In genomic region chr5:150217874-150218692, GRCh38 we compare ENCODE assay signal across 8 cellular contexts. TPM values are rescaled to one million over a fixed set of nuclear protein-coding genes. Genes with fewer than 3 reads are reported as not detected.
A peak's percentile ranks its signal among the peaks of the same experiment; 100 is the strongest.
DNase-seq lines count a peak whose midpoint lies in the region; ATAC-seq and TF ChIP-seq lines count a peak whose summit lies in the region.

No MANE protein-coding gene starts in this region.

- DNase-seq in NCI-H1694 (lab: John Stamatoyannopoulos, UW) (peak; percentile 65), T-helper 1 cell (peak; percentile 48 to 73 (median 71)), amniotic epithelial cell (ENCODE audit: low read depth) (peak; percentile 72), left ventricle myocardium superior (peak; percentile 85), sciatic nerve (ENCODE audit: low spot score) (peak; percentile 93)

- ATAC-seq in HG02763 (IDR thresholded peaks at IDR 0.05; ENCODE audit: unreplicated experiment), result peak; percentile 81
- peak; percentile 86 for ATAC-seq in left ventricle myocardium superior
- peak; percentile 91 for ATAC-seq in sciatic nerve
- ATAC-seq in GM19397 (IDR thresholded peaks at IDR 0.05; ENCODE audit: unreplicated experiment), result no peak

- intact Hi-C loops in left ventricle myocardium superior (cut with micrococcal nuclease) (loop anchor here (5.0 kb wide), 1 partner anchor 56 kb away; no protein-coding TSS in a partner anchor), sciatic nerve (cut with DNase I) (loop anchor here (2.0 to 5.0 kb wide), 2 partner anchors 56 to 87 kb away; no protein-coding TSS in a partner anchor)

- TF ChIP-seq CTCF in GM12874 (IDR thresholded peaks at IDR 0.05; ENCODE audit: insufficient read depth, low read depth, low read length), result peak; percentile 88

RNA-seq across cellular contexts. Expression of gene SLC6A7, which starts 28.2 kb away (rescaled TPM):
- total RNA-seq in left ventricle myocardium superior, result not detected
- not detected for total RNA-seq in sciatic nerve

RNA-seq across cellular contexts. Expression of gene CDX1, which starts 51.5 kb away (rescaled TPM):
- total RNA-seq in left ventricle myocardium superior (not detected), sciatic nerve (not detected)
